8 cellular contexts compared by ENCODE assay signal in genomic region chr21:41877901-41878830, GRCh38. TPM values are rescaled to one million over a fixed set of nuclear protein-coding genes. Genes with fewer than 3 reads are reported as not detected.
DNase-seq lines count a peak whose midpoint lies in the region; ATAC-seq and TF ChIP-seq lines count a peak whose summit lies in the region.

No MANE protein-coding gene starts in this region.

- POLR2A ChIA-PET in CD4-positive, alpha-beta T cell (lab: Charles Lee): interaction anchor here (0.9 to 3.8 kb wide), 9 partner anchors 11 to 239 kb away, joined by 4 to 44 read pairs (median 5); no protein-coding TSS in a partner anchor

- peak in 6 of 10 experiments; percentile 9 to 25 (median 14) for DNase-seq in CD4-positive, alpha-beta T cell
- DNase-seq in GM19238 (ENCODE audit: insufficient read length, low spot score): peak; percentile 50
- DNase-seq in OCI-M1 (lab: John Stamatoyannopoulos, UW): peak; percentile 82
- DNase-seq in activated naive CD4-positive, alpha-beta T cell treated with anti-CD3 and anti-CD28 coated beads, Interleukin-2, amount 50 U/mL, for 16 hours: peak; percentile 54
- DNase-seq in germinal center (ENCODE audit: low spot score): peak; percentile 82
- DNase-seq in pons (ENCODE audit: low spot score): peak; percentile 29

- peak overlapping the region; percentile 97 for H3K4me3 Mint-ChIP-seq in CD4-positive, alpha-beta T cell

- CTCF ChIA-PET in CD4-positive, alpha-beta T cell (lab: Charles Lee): interaction anchor here (1.0 kb wide), 2 partner anchors 230 to 239 kb away, joined by 3 to 4 read pairs; no protein-coding TSS in a partner anchor

- H3K27ac ChIP-seq in CD4-positive, alpha-beta T cell (ENCODE audit: low read depth, low read length): peak overlapping the region; percentile 33

- no peaks in the 10 kb centered on the region for H3K9me3 ChIP-seq in CD4-positive, alpha-beta T cell (ENCODE audit: control insufficient read depth, low read length)

- H3K27ac Mint-ChIP-seq in CD4-positive, alpha-beta T cell: peak overlapping the region; percentile 93

- no peaks in the 10 kb centered on the region for H3K9me3 Mint-ChIP-seq in CD4-positive, alpha-beta T cell

- no peaks in the 10 kb centered on the region for H3K27me3 Mint-ChIP-seq in CD4-positive, alpha-beta T cell

- TF ChIP-seq CTCF in CD4-positive, alpha-beta T cell (IDR thresholded peaks at IDR 0.05): no peak

- intact Hi-C loops in CD4-positive, alpha-beta T cell (cut with DNase I, micrococcal nuclease): loop anchor here (1.0 to 5.0 kb wide), 5 partner anchors 49 to 359 kb away; no protein-coding TSS in a partner anchor

- H3K36me3 Mint-ChIP-seq in CD4-positive, alpha-beta T cell (ENCODE audit: low read depth): peaks cover 14% of the 10 kb centered on the region

- ATAC-seq in CD4-positive, alpha-beta T cell (ENCODE audit: poor library complexity): peak; percentile 45
- ATAC-seq in HG03432 (IDR thresholded peaks at IDR 0.05; ENCODE audit: unreplicated experiment): peak; percentile 31
- ATAC-seq in GM21367 (IDR thresholded peaks at IDR 0.05; ENCODE audit: unreplicated experiment): no peak

- H3K27me3 ChIP-seq in CD4-positive, alpha-beta T cell (ENCODE audit: control insufficient read depth, insufficient read depth, low read length): no peaks in the 10 kb centered on the region

- H3K4me1 Mint-ChIP-seq in CD4-positive, alpha-beta T cell (ENCODE audit: low read depth): peaks cover 37% of the 10 kb centered on the region

RNA-seq across cellular contexts. Expression of gene PRDM15, which starts 1.0 kb away (rescaled TPM):
- total RNA-seq in CD4-positive, alpha-beta T cell: 10 to 100 TPM; 10.4 to 12.0 TPM

Comparison
In these comparisons a context has a peak if more than half of its experiments do, and no peak if none do; other contexts are left out.
1. DNase-seq: peak in every context shown above with its lines; median percentile 82 in OCI-M1; 82 in germinal center; 54 in activated naive CD4-positive, alpha-beta T cell treated with anti-CD3 and anti-CD28 coated beads, Interleukin-2, amount 50 U/mL, for 16 hours; 50 in GM19238; 29 in pons; 14 in CD4-positive, alpha-beta T cell.